In the genomic region with DNA sequence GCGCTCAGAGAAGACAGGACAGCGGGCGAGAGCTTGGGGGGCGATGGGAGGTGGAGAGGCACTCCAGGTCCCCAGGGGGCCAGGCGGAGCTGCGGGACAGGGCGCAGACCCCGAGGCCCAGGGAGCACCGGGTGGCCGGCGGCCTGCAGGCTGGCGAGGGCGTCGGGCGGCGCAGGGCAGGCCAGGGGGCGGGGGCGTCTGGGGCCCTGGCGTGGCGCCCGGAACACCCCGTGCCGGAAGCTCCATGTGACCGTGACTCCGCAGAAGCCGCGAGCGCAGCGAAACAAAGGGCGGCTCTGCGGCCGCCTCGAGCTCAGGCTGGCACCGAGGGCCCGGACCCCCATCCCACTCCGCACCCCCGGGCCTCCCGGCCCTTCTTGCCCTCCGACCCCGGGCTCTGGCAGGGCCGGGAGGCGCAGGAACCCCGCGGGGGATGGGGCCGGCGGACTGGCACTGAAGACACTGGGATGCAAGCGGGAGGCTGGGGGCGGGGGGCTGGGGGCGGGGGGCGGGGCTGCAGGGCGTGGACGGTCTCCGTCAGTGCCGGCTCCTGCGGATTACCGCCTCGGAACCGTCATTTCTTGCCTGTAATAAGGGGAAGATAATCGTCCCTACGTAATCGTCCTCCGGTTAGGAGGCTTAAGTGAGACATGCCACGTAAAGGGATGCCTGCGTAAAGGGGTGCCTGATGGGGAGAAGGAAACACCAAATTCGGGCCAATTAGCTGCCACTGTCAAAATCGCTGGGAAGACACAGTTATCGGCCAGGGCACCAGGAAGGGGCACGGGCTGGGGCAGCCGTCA, we compare ENCODE assay signal across 8 cellular contexts. TPM values are rescaled to one million over a fixed set of nuclear protein-coding genes. Genes with fewer than 3 reads are reported as not detected.
A peak's percentile ranks its signal among the peaks of the same experiment; 100 is the strongest.
DNase-seq lines count a peak whose midpoint lies in the region; ATAC-seq and TF ChIP-seq lines count a peak whose summit lies in the region.

No MANE protein-coding gene starts in this region.

- DNase-seq in ELR (ENCODE audit: low read depth) (peak; percentile 82), T-cell (peak; percentile 46 to 79 (median 68)), amniotic epithelial cell (ENCODE audit: low read depth) (peak; percentile 97), right atrium auricular region (ENCODE audit: low spot score) (peak; percentile 90), uterus (peak; percentile 84 to 89)

- no peaks in the 10 kb centered on the region for H3K9me3 Mint-ChIP-seq in T-cell

- H3K27me3 ChIP-seq in Loucy (ENCODE audit: insufficient read depth, low read length, poor library complexity, severe bottlenecking) (no peaks in the 10 kb centered on the region), right atrium auricular region (no peaks in the 10 kb centered on the region), rectal smooth muscle tissue (ENCODE audit: control insufficient read depth, insufficient read depth, low read length) (no peaks in the 10 kb centered on the region), uterus (no peaks in the 10 kb centered on the region)

- H3K27ac ChIP-seq in right atrium auricular region, result peak overlapping the region; percentile 95 to 97
- H3K27ac ChIP-seq in rectal smooth muscle tissue (ENCODE audit: low read depth, low read length), result peak overlapping the region; percentile 94
- H3K27ac ChIP-seq in uterus, result peak overlapping the region; percentile 87 to 91

- H3K36me3 ChIP-seq in Loucy (ENCODE audit: insufficient read depth, low read length) (no peaks in the 10 kb centered on the region), right atrium auricular region (no peaks in the 10 kb centered on the region), rectal smooth muscle tissue (ENCODE audit: control insufficient read depth, insufficient read depth, low read length) (no peaks in the 10 kb centered on the region), uterus (no peaks in the 10 kb centered on the region)

- H3K79me2 ChIP-seq in Loucy (ENCODE audit: insufficient read depth, low read length), result no peaks in the 10 kb centered on the region

- H3K9me3 ChIP-seq in Loucy (ENCODE audit: insufficient read depth, low read depth, low read length), result no peaks in the 10 kb centered on the region
- no peaks in the 10 kb centered on the region for H3K9me3 ChIP-seq in right atrium auricular region
- H3K9me3 ChIP-seq in uterus, result no peaks in the 10 kb centered on the region

- CTCF ChIA-PET in T-cell (lab: Charles Lee), result interaction anchor here (0.6 to 2.5 kb wide), 3 partner anchors 111 to 114 kb away, joined by 3 to 12 read pairs (median 4); no protein-coding TSS in a partner anchor

- no peaks in the 10 kb centered on the region for H3K27me3 Mint-ChIP-seq in T-cell

- no peak overlapping the region for H2AFZ ChIP-seq in Loucy (ENCODE audit: low read length)

- TF ChIP-seq CTCF in Loucy (conservative IDR thresholded peaks at IDR 0.05; ENCODE audit: low read length) (no peak), right atrium auricular region (IDR thresholded peaks at IDR 0.05) (no peak), uterus (IDR thresholded peaks at IDR 0.05) (peak in 1 of 4 experiments; percentile 6)

- peaks cover 24 to 27% (median 26%) of the 10 kb centered on the region in 3 donors for H3K4me1 Mint-ChIP-seq in T-cell

- ATAC-seq in GM21786 (IDR thresholded peaks at IDR 0.05; ENCODE audit: unreplicated experiment) (peak; percentile 86), T-cell (replicated peaks in 1 of 4) (peak; percentile 83 to 88 (median 86))

- H3K4me3 Mint-ChIP-seq in T-cell, result peak overlapping the region; percentile 79 to 86 (median 83)

- H3K4me1 ChIP-seq in Loucy (ENCODE audit: insufficient read depth, low read length, poor library complexity, severe bottlenecking) (peaks cover 9% of the 10 kb centered on the region), right atrium auricular region (peaks cover 0 to 65% of the 10 kb centered on the region in 2 donors), rectal smooth muscle tissue (ENCODE audit: control insufficient read depth, insufficient read depth, low read length) (peaks cover 20% of the 10 kb centered on the region), uterus (peaks cover 0 to 21% of the 10 kb centered on the region in 2 donors)

- no peaks in the 10 kb centered on the region for H3K36me3 Mint-ChIP-seq in T-cell

- peak overlapping the region; percentile 95 to 97 for H3K27ac Mint-ChIP-seq in T-cell

- no peaks in the 10 kb centered on the region for H3F3A ChIP-seq in Loucy (ENCODE audit: low read depth)

- no peaks in the 10 kb centered on the region for H3K9me2 ChIP-seq in Loucy (replicated peaks; ENCODE audit: low read depth, low read length)

- H3K4me2 ChIP-seq in Loucy (ENCODE audit: low read depth, low read length, poor library complexity, severe bottlenecking), result peak overlapping the region; percentile 62

- H3K9ac ChIP-seq in Loucy (ENCODE audit: low read depth, low read length, poor library complexity, severe bottlenecking) (peak overlapping the region; percentile 79), rectal smooth muscle tissue (ENCODE audit: low read length) (no peak overlapping the region)

- no peaks in the 10 kb centered on the region for H4K20me1 ChIP-seq in Loucy (ENCODE audit: insufficient read depth, low read length, poor library complexity, severe bottlenecking)

- H3K4me3 ChIP-seq in Loucy (ENCODE audit: low read length, poor library complexity, severe bottlenecking) (peak overlapping the region; percentile 65), right atrium auricular region (peak overlapping the region; percentile 31 to 48), rectal smooth muscle tissue (ENCODE audit: low read length) (peak overlapping the region; percentile 73), uterus (peak overlapping the region; percentile 29 to 45)

- intact Hi-C loops in uterus (cut with DNase I; ENCODE audit: low total_unique reads), result no loop called here

- TF ChIP-seq POLR2A in uterus (IDR thresholded peaks at IDR 0.05), result peak; percentile 83 to 95

- POLR2A ChIA-PET in T-cell (lab: Charles Lee), result interaction anchor here (0.5 to 0.7 kb wide), 8 partner anchors 9 to 109 kb away, joined by 3 to 8 read pairs (median 4); a partner anchor contains a TSS

RNA-seq across cellular contexts. Expression of a gene that starts 19.2 kb away (rescaled TPM):
- total RNA-seq in T-cell, result 1 to 10 TPM in 1 of 5 donors, under 1 TPM in 3, not detected in 1; 0.49 to 1.1 (median 0.60) TPM
- total RNA-seq in right atrium auricular region, result not detected
- not detected for total RNA-seq in uterus

RNA-seq across cellular contexts. Expression of a gene that starts 27.5 kb away (rescaled TPM):
- total RNA-seq in T-cell (10 to 100 TPM; 30.1 to 71.7 (median 41.2) TPM), right atrium auricular region (10 to 100 TPM in 1 of 2 donors, 1 to 10 TPM in 1; 8.7 to 43.4 TPM), uterus (100 to 1,000 TPM in 1 of 4 donors, 10 to 100 TPM in 3; 12.3 to 114 (median 65.2) TPM)

Comparison
In these comparisons a context has a peak if more than half of its experiments do, and no peak if none do; other contexts are left out.
1. Peak in every context shown above with its lines: DNase-seq, ATAC-seq, H3K4me3 ChIP-seq and H3K27ac ChIP-seq.